9 cellular contexts compared by ENCODE assay signal in the genomic region with DNA sequence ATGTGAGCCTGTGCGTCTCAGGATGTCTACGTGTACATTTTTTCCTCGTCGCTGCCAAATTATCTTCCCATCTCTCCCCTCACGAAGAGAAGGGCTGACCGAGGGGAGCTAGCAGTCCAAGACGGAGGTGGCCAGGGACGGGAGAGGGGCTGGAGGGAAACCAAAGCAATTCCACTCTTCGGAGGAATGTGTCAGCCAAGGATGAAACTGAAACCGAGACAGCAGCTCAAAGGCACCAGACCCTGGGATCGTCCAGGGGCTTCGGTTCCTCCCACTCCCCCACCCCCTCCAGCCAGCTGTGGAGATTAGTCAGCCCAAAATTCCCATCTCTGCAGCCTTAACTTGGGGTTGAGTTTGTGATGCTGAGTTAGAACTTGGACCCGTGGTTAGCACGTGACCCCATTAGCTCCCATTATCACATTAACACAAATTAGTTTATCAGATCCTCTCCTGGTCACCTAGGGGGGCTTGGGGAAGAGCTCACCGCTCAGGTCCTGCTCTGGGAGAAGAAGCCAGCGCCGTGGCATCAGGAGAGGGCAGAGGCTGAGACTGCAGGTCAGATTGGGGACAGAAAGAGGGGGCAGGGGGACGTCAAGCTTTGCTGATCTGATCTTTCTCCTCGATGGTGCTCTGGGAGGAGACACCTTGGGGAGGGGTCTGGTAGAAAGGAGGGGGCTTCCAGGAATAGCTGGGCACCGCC. TPM values are rescaled to one million over a fixed set of nuclear protein-coding genes. Genes with fewer than 3 reads are reported as not detected.
DNase-seq lines count a peak whose midpoint lies in the region; ATAC-seq lines count a peak whose summit lies in the region.
"Had no signal": no experiment of that assay in that cellular context is flagged by ENCODE, and none has a peak within 500 bp of the region (broad histone marks: within the 10 kb centered on the region; RNA-seq: fewer than 3 reads in every experiment).

No MANE protein-coding gene starts in this region.

- H3K9ac ChIP-seq in Karpas-422 (ENCODE audit: low read length), result no peak overlapping the region; the same call in 1 of the 2 replicates

- no peak for ATAC-seq in effector memory CD8-positive, alpha-beta T cell (replicated peaks)

- H3K4me1 ChIP-seq in Karpas-422 (ENCODE audit: low read length), result peaks cover 36% of the 10 kb centered on the region

- peak overlapping the region; percentile 58 to 86 for H3K27ac Mint-ChIP-seq in effector memory CD8-positive, alpha-beta T cell

- peaks cover 10 to 15% of the 10 kb centered on the region in 2 donors for H3K4me1 Mint-ChIP-seq in effector memory CD8-positive, alpha-beta T cell (ENCODE audit: low read depth in 2 of 2)

- H3K4me2 ChIP-seq in Karpas-422 (ENCODE audit: low read depth, low read length, poor library complexity, severe bottlenecking), result peak overlapping the region; percentile 37

- H3K4me3 Mint-ChIP-seq in effector memory CD8-positive, alpha-beta T cell, result peak overlapping the region; percentile 63 to 75

- H3K36me3 ChIP-seq in Karpas-422 (ENCODE audit: insufficient read depth, low read length), result no peaks in the 10 kb centered on the region

- H3K79me2 ChIP-seq in Karpas-422 (ENCODE audit: low read length), result no peaks in the 10 kb centered on the region

- H3K4me3 ChIP-seq in Karpas-422 (ENCODE audit: low read length), result peak overlapping the region; percentile 3; the same call in 1 of the 2 replicates
- peak overlapping the region; percentile 18 for H3K4me3 ChIP-seq in skeletal muscle cell (ENCODE audit: low read depth, low read length)

- H3K9me3 ChIP-seq in Karpas-422 (ENCODE audit: low read length), result no peaks in the 10 kb centered on the region

- peak overlapping the region; percentile 39; the same call in 1 of the 2 replicates for H2AFZ ChIP-seq in Karpas-422 (ENCODE audit: low read length)

- H3K27me3 ChIP-seq in Karpas-422 (ENCODE audit: low read length), result no peaks in the 10 kb centered on the region

- no peak overlapping the region for H3K27ac ChIP-seq in Karpas-422 (ENCODE audit: low read length)
- H3K27ac ChIP-seq: 22Rv1 had no signal

- H4K20me1 ChIP-seq in Karpas-422 (ENCODE audit: insufficient read depth, low read depth, low read length), result no peaks in the 10 kb centered on the region

- DNase-seq in NCI-H82 (lab: John Stamatoyannopoulos, UW), result peak; percentile 16
- DNase-seq in NCI-H82 treated with DMSO at 0.1 percent for 48 hours (lab: John Stamatoyannopoulos, UW; ENCODE audit: unreplicated experiment), result no peak
- no peak for DNase-seq in Karpas-422
- DNase-seq in effector memory CD8-positive, alpha-beta T cell, result no peak
- no peak for DNase-seq in skeletal muscle cell (ENCODE audit: low read depth)
- no peak for DNase-seq in OCI-M2 (lab: John Stamatoyannopoulos, UW; ENCODE audit: unreplicated experiment)
- DNase-seq in NOMO-1 treated with DMSO at 0.1 percent for 48 hours (lab: John Stamatoyannopoulos, UW; ENCODE audit: unreplicated experiment), result no peak
- DNase-seq in NCI-H2081 treated with DMSO at 0.1 percent for 48 hours (lab: John Stamatoyannopoulos, UW), result no peak

- no peaks in the 10 kb centered on the region for H3K9me3 Mint-ChIP-seq in effector memory CD8-positive, alpha-beta T cell

- peaks cover 7% of the 10 kb centered on the region for H3K36me3 Mint-ChIP-seq in effector memory CD8-positive, alpha-beta T cell (ENCODE audit: insufficient read depth)

- H3K27me3 Mint-ChIP-seq in effector memory CD8-positive, alpha-beta T cell, result no peaks in the 10 kb centered on the region

- no peaks in the 10 kb centered on the region for H3K9me2 ChIP-seq in Karpas-422 (replicated peaks; ENCODE audit: insufficient read depth, low read length)

RNA-seq across cellular contexts. Expression of a gene that starts 8.8 kb away (rescaled TPM):
- 29.1 and 31.7 TPM in 2 replicates for total RNA-seq in Karpas-422 (2014; rRNA removed; shearing (Covaris generic); ENCODE audit: low replicate concordance)

RNA-seq across cellular contexts. Expression of a gene that starts 46.5 kb away (rescaled TPM):
- total RNA-seq in Karpas-422 (2014; rRNA removed; shearing (Covaris generic); ENCODE audit: low replicate concordance), result 25.8 and 37.4 TPM in 2 replicates

RNA-seq across cellular contexts. Expression of a gene that starts 52.7 kb away (rescaled TPM):
- total RNA-seq in Karpas-422 (2014; rRNA removed; shearing (Covaris generic); ENCODE audit: low replicate concordance), result 10.3 and 25.8 TPM in 2 replicates
